Comparison of ENCODE assay signal across 10 cellular contexts in the genomic region with DNA sequence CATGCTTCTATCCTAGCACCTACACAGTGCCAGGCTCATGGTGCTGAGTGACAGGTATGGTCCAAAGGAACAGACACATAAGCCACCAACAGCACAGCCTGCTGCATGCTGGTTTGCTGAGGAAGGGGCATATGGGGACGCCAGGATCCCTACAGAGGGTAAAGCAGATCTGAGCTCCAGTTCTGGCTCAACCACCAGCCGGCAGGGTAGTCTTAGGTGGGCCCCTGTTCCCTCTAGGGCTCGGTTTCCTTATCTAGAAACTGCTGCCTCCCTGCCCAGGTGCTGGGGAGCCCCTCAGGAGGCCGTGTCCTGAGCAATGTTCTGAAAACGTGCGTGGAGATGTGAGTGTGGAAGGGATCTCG. TPM values are rescaled to one million over a fixed set of nuclear protein-coding genes. Genes with fewer than 3 reads are reported as not detected.
A peak's percentile ranks its signal among the peaks of the same experiment; 100 is the strongest.
DNase-seq lines count a peak whose midpoint lies in the region; ATAC-seq, FAIRE-seq and TF ChIP-seq lines count a peak whose summit lies in the region.
"Had no signal": no experiment of that assay in that cellular context is flagged by ENCODE, and none has a peak within 500 bp of the region (broad histone marks: within the 10 kb centered on the region; RNA-seq: fewer than 3 reads in every experiment).

No MANE protein-coding gene starts in this region.

- H3K9me3 ChIP-seq in SJSA1 (replicated peaks) (0 out of 2 replicates have a peak, but pooled peaks cover 4% of the 10 kb centered on the region), esophagus muscularis mucosa (no peaks in the 10 kb centered on the region), pancreas (no peaks in the 10 kb centered on the region)

- no peak for TF ChIP-seq EP300 in esophagus muscularis mucosa (IDR thresholded peaks at IDR 0.05)

- WGBS in esophagus muscularis mucosa, result 23% methylated on average over 7 of the region's 7 CpGs
- WGBS in pancreas, 2 donors, result 78 to 81% methylated on average over 7 of the region's 7 CpGs

- TF ChIP-seq POLR2A in esophagus muscularis mucosa (IDR thresholded peaks at IDR 0.05; ENCODE audit: low read depth), result no peak

- TF ChIP-seq CTCF in CD14-positive monocyte (IDR thresholded peaks at IDR 0.05), result no peak
- no peak for TF ChIP-seq CTCF in esophagus muscularis mucosa (IDR thresholded peaks at IDR 0.05)
- TF ChIP-seq CTCF in pancreas (IDR thresholded peaks at IDR 0.05), result no peak

- peak overlapping the region; percentile 43 to 73 for H3K4me3 Mint-ChIP-seq in CD14-positive monocyte

- H3K4me3 ChIP-seq in SJSA1 (no peak overlapping the region), esophagus muscularis mucosa (peak overlapping the region; percentile 28 to 44 (median 34)), pancreas (no peak overlapping the region)

- H3K27me3 ChIP-seq in SJSA1 (replicated peaks) (no peaks in the 10 kb centered on the region), esophagus muscularis mucosa (no peaks in the 10 kb centered on the region), pancreas (no peaks in the 10 kb centered on the region)

- H3K36me3 Mint-ChIP-seq in CD14-positive monocyte, result peaks cover 48 to 75% of the 10 kb centered on the region in 2 donors

- H3K36me3 ChIP-seq in SJSA1, result peaks cover 81% of the 10 kb centered on the region
- H3K36me3 ChIP-seq in esophagus muscularis mucosa, result peaks cover 18 to 77% (median 67%) of the 10 kb centered on the region in 4 donors
- peaks cover 0 to 5% (median 4%) of the 10 kb centered on the region in 3 donors for H3K36me3 ChIP-seq in pancreas

- peaks cover 0 to 3% (median 0%) of the 10 kb centered on the region in 7 donors for H3K9me3 Mint-ChIP-seq in CD14-positive monocyte

- no peak for ATAC-seq in pancreas
- ATAC-seq in HG03135 (IDR thresholded peaks at IDR 0.05; ENCODE audit: unreplicated experiment), result no peak

- H3K4me1 Mint-ChIP-seq in CD14-positive monocyte, result peaks cover 55% of the 10 kb centered on the region

- intact Hi-C loops in CD14-positive monocyte (cut with micrococcal nuclease), result loop anchor here in 1 of 2 donors (5.0 kb wide), 1 partner anchor 53 kb away; no protein-coding TSS in a partner anchor
- intact Hi-C loops in esophagus muscularis mucosa (cut with DNase I), result no loop called here
- intact Hi-C loops in pancreas (cut with DNase I), result no loop called here
- intact Hi-C loops in posterior cingulate gyrus (cut with DNase I), result no loop called here

- no peak overlapping the region for H3K27ac Mint-ChIP-seq in CD14-positive monocyte

- H3K4me1 ChIP-seq in SJSA1 (replicated peaks), result peaks cover 68% of the 10 kb centered on the region
- peaks cover 75 to 100% (median 92%) of the 10 kb centered on the region in 4 donors for H3K4me1 ChIP-seq in esophagus muscularis mucosa
- H3K4me1 ChIP-seq in pancreas, result peaks cover 3 to 16% (median 6%) of the 10 kb centered on the region in 3 donors

- no peak for FAIRE-seq in pancreas (lab: Jason Lieb, UNC)
- FAIRE-seq: GM19239 had no signal

- DNase-seq in CD14-positive monocyte (ENCODE audit: low spot score) (no peak), SJSA1 (ENCODE audit: low read depth in 1 of 2, low spot score in 2 of 2) (no peak), esophagus muscularis mucosa (ENCODE audit: extremely low spot score) (no peak), pancreas (no peak), posterior cingulate gyrus (no peak), COLO668 (lab: John Stamatoyannopoulos, UW; ENCODE audit: unreplicated experiment) (no peak), DMS153 treated with DMSO at 0.1 percent for 48 hours (lab: John Stamatoyannopoulos, UW; ENCODE audit: unreplicated experiment) (no peak)
- DNase-seq: activated CD4-positive, CD25-positive, alpha-beta regulatory T cell had no signal

- H3K27me3 Mint-ChIP-seq in CD14-positive monocyte (ENCODE audit: low read depth in 3 of 3), result peaks cover 11 to 14% (median 13%) of the 10 kb centered on the region in 3 donors

- H3K27ac ChIP-seq in SJSA1 (peak overlapping the region; percentile 94), esophagus muscularis mucosa (replicated peaks in 1 of 4) (peak overlapping the region; percentile 88 to 95 (median 93)), pancreas (peak overlapping the region in 3 of 4 donors; percentile 65 to 85 (median 76))

RNA-seq across cellular contexts. Expression of a gene that starts 24.2 kb away (rescaled TPM):
- polyA plus RNA-seq in CD14-positive monocyte (10 to 100 TPM; 32.7 to 40.6 TPM), pancreas (10 to 100 TPM in 1 of 2 donors, 1 to 10 TPM in 1; 5.8 to 15.8 TPM)
- 59.2 and 83.4 TPM in 2 replicates for total RNA-seq in SJSA1 (2014; rRNA removed; shearing (Covaris generic))
- total RNA-seq in esophagus muscularis mucosa (10 to 100 TPM; 11.6 to 22.2 (median 16.9) TPM), pancreas (10 to 100 TPM; 12.7 to 25.4 (median 15.5) TPM)

Comparison
In these comparisons a context has a peak if more than half of its experiments do, and no peak if none do; other contexts are left out.
1. H3K4me3 ChIP-seq: peak in esophagus muscularis mucosa (4 of 4); none in SJSA1 (single experiment) and pancreas (0 of 4).
2. Peak in every context shown above with its lines, with median percentiles within 50 percentile points of each other: H3K27ac ChIP-seq.